Comparison of ENCODE assay signal across 8 cellular contexts in genomic region chr7:155296788-155297516, GRCh38. TPM values are rescaled to one million over a fixed set of nuclear protein-coding genes. Genes with fewer than 3 reads are reported as not detected.
DNase-seq lines count a peak whose midpoint lies in the region; ATAC-seq, FAIRE-seq and TF ChIP-seq lines count a peak whose summit lies in the region.

No MANE protein-coding gene starts in this region.

- FAIRE-seq in HTR-8/SVneo (lab: Jason Lieb, UNC), result no peak

- intact Hi-C loops in sciatic nerve (cut with DNase I), result no loop called here

- ATAC-seq in GM21447 (IDR thresholded peaks at IDR 0.05; ENCODE audit: unreplicated experiment) (peak; percentile 13), sciatic nerve (peak; percentile 56)

- H3K4me3 ChIP-seq in right atrium auricular region, result peak overlapping the region; percentile 63 to 84

- H3K9me3 ChIP-seq in right atrium auricular region, result no peaks in the 10 kb centered on the region

- H3K4me1 ChIP-seq in right atrium auricular region, result peaks cover 0 to 19% of the 10 kb centered on the region in 2 donors

- DNase-seq in DMS79 (lab: John Stamatoyannopoulos, UW) (peak; percentile 33), HTR-8/SVneo (ENCODE audit: insufficient read length, low spot score) (peak; percentile 61), SW480 (ENCODE audit: low spot score) (peak; percentile 73), amniotic epithelial cell (ENCODE audit: low read depth) (peak; percentile 68), right atrium auricular region (ENCODE audit: low spot score) (peak; percentile 80), sciatic nerve (ENCODE audit: low spot score) (peak; percentile 81), NCI-H2081 treated with DMSO at 0.1 percent for 48 hours (lab: John Stamatoyannopoulos, UW) (no peak)

- H3K27me3 ChIP-seq in right atrium auricular region, result no peaks in the 10 kb centered on the region

- no peaks in the 10 kb centered on the region for H3K36me3 ChIP-seq in right atrium auricular region

- peak; percentile 36 to 67 for TF ChIP-seq CTCF in right atrium auricular region (IDR thresholded peaks at IDR 0.05)

- H3K27ac ChIP-seq in right atrium auricular region, result peak overlapping the region; percentile 88 to 90

RNA-seq across cellular contexts. Expression of gene INSIG1, which starts 0.7 kb away (rescaled TPM):
- 10 to 100 TPM; 15.8 to 25.7 TPM for total RNA-seq in right atrium auricular region
- total RNA-seq in sciatic nerve, result 116 TPM
